ENCODE assay signal across 1 cellular context in the genomic region with DNA sequence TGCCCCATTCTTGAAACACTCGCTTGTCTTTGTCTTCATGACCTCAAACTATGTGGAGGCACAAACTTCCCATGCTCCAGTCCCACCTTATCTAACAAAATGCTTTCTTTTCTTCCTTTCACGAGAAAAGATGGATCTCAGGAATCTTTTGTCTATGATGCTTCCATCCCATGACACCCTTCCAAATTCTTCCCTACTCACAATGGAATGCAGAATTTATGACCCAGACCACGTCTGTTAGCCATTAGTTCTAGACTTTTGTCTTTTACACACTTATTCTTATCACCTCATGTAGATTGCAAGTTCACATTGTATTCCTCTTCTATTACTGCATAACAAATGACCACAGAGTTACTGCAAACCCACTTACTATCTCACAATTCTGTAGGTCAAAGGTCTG.
TF ChIP-seq lines count a peak whose summit lies in the region.

No MANE protein-coding gene starts in this region.

TF ChIP-seq in A549, 52 proteins besides CTCF, POLR2A, EP300 and RAD21 (continued from another document):
- TF ChIP-seq MYC (IDR thresholded peaks at IDR 0.05; ENCODE audit: borderline replicate concordance, low read length) (no peak), CBX8 (IDR thresholded peaks at IDR 0.05) (no peak), NR3C1 (IDR thresholded peaks at IDR 0.05) (no peak), HOXB13 (CRISPR knock-in tag; IDR thresholded peaks at IDR 0.05; ENCODE audit: low read depth) (no peak), CEBPB (IDR thresholded peaks at IDR 0.05) (no peak), ZSCAN20 (CRISPR knock-in tag; IDR thresholded peaks at IDR 0.05) (no peak), SMC3 (IDR thresholded peaks at IDR 0.05) (no peak), GATA3 (IDR thresholded peaks at IDR 0.05; ENCODE audit: borderline replicate concordance) (no peak), PHF8 (IDR thresholded peaks at IDR 0.05; ENCODE audit: borderline replicate concordance, low read depth) (no peak)
